8 cellular contexts compared by ENCODE assay signal in genomic region chr10:5692476-5693358, GRCh38. TPM values are rescaled to one million over a fixed set of nuclear protein-coding genes. Genes with fewer than 3 reads are reported as not detected.
DNase-seq lines count a peak whose midpoint lies in the region; ATAC-seq and TF ChIP-seq lines count a peak whose summit lies in the region.

No MANE protein-coding gene starts in this region.

- H3K79me2 ChIP-seq in fibroblast of lung (ENCODE audit: control insufficient read depth, insufficient read depth, low read length), result peaks cover 64% of the 10 kb centered on the region

- H3K4me2 ChIP-seq in fibroblast of lung (ENCODE audit: extremely low read depth, insufficient read depth, low read length), result peak overlapping the region; percentile 92

- peaks cover 0 to 6% (median 5%) of the 10 kb centered on the region in 3 donors for H3K36me3 Mint-ChIP-seq in CD8-positive, alpha-beta memory T cell
- H3K36me3 Mint-ChIP-seq in activated T-cell treated with anti-CD3 and anti-CD28 coated beads, Interleukin-2, amount 50 U/mL, for 4 hours (ENCODE audit: insufficient read depth), result peaks cover 5% of the 10 kb centered on the region
- H3K36me3 Mint-ChIP-seq in nephron (ENCODE audit: low read depth), result no peaks in the 10 kb centered on the region

- no peaks in the 10 kb centered on the region for H3K27me3 Mint-ChIP-seq in CD8-positive, alpha-beta memory T cell
- no peaks in the 10 kb centered on the region for H3K27me3 Mint-ChIP-seq in activated T-cell treated with anti-CD3 and anti-CD28 coated beads, Interleukin-2, amount 50 U/mL, for 4 hours (ENCODE audit: low read depth)
- H3K27me3 Mint-ChIP-seq in nephron (ENCODE audit: low read depth), result no peaks in the 10 kb centered on the region

- peak overlapping the region; percentile 74 to 85 (median 79) for H3K4me3 Mint-ChIP-seq in CD8-positive, alpha-beta memory T cell
- peak overlapping the region; percentile 75 for H3K4me3 Mint-ChIP-seq in activated T-cell treated with anti-CD3 and anti-CD28 coated beads, Interleukin-2, amount 50 U/mL, for 4 hours
- H3K4me3 Mint-ChIP-seq in nephron, result peak overlapping the region; percentile 73 to 84 (median 74)

- peaks cover 64% of the 10 kb centered on the region for H3K4me1 ChIP-seq in CD8-positive, alpha-beta memory T cell (ENCODE audit: insufficient read depth, low read length)
- H3K4me1 ChIP-seq in fibroblast of lung (ENCODE audit: control insufficient read depth, extremely low read depth, insufficient read depth, low read length), result no peaks in the 10 kb centered on the region

- TF ChIP-seq CTCF in fibroblast of lung (conservative IDR thresholded peaks at IDR 0.05 in 1 of 2, IDR thresholded peaks at IDR 0.05 in 1 of 2; ENCODE audit: low read depth in 1 of 2, low read length in 2 of 2) (no peak), nephron (IDR thresholded peaks at IDR 0.05; ENCODE audit: unreplicated experiment in 3 of 3) (no peak)

- no peaks in the 10 kb centered on the region for H4K20me1 ChIP-seq in fibroblast of lung (ENCODE audit: control insufficient read depth, extremely low read depth, insufficient read depth, low read length)

- POLR2A ChIA-PET in CD8-positive, alpha-beta memory T cell (lab: Charles Lee), result interaction anchor here (0.6 to 1.4 kb wide), 3 partner anchors 8 to 36 kb away, joined by 4 to 5 read pairs (median 5); partner anchors contain the start of gene TASOR2

- peak overlapping the region; percentile 47 for H3K9ac ChIP-seq in fibroblast of lung (ENCODE audit: insufficient read depth, low read length)

- H3K9me3 ChIP-seq in CD8-positive, alpha-beta memory T cell (ENCODE audit: low read length), result no peaks in the 10 kb centered on the region
- no peaks in the 10 kb centered on the region for H3K9me3 ChIP-seq in fibroblast of lung (ENCODE audit: control insufficient read depth, insufficient read depth, low read depth, low read length)

- CTCF ChIA-PET in CD8-positive, alpha-beta memory T cell (lab: Charles Lee), result interaction anchor here (1.6 kb wide), 1 partner anchor 9 kb away, joined by 3 read pairs; no protein-coding TSS in a partner anchor

- H3K27ac ChIP-seq in CD8-positive, alpha-beta memory T cell (ENCODE audit: low read depth, low read length), result peak overlapping the region; percentile 38
- H3K27ac ChIP-seq in fibroblast of lung (ENCODE audit: insufficient read depth, low read length), result peak overlapping the region; percentile 6

- H3K27me3 ChIP-seq in CD8-positive, alpha-beta memory T cell (ENCODE audit: insufficient read depth, low read length, poor library complexity, severe bottlenecking), result no peaks in the 10 kb centered on the region
- H3K27me3 ChIP-seq in fibroblast of lung (ENCODE audit: control insufficient read depth, insufficient read depth, low read length), result no peaks in the 10 kb centered on the region

- peak overlapping the region in 7 of 8 donors; percentile 41 to 90 (median 81) for H3K27ac Mint-ChIP-seq in CD8-positive, alpha-beta memory T cell
- peak overlapping the region; percentile 46 to 72 (median 71) for H3K27ac Mint-ChIP-seq in nephron

- H3K9me3 Mint-ChIP-seq in CD8-positive, alpha-beta memory T cell, result no peaks in the 10 kb centered on the region
- no peaks in the 10 kb centered on the region for H3K9me3 Mint-ChIP-seq in activated T-cell treated with anti-CD3 and anti-CD28 coated beads, Interleukin-2, amount 50 U/mL, for 4 hours
- H3K9me3 Mint-ChIP-seq in nephron, result no peaks in the 10 kb centered on the region

- H2AFZ ChIP-seq in fibroblast of lung (ENCODE audit: low read length), result peak overlapping the region; percentile 71

- peak overlapping the region; percentile 66 for H3K4me3 ChIP-seq in CD8-positive, alpha-beta memory T cell (ENCODE audit: low read length)
- peak overlapping the region; percentile 47 to 62 (median 50) for H3K4me3 ChIP-seq in fibroblast of lung (replicated peaks in 1 of 4; ENCODE audit: control extremely low read depth in 1 of 4, insufficient read depth in 1 of 4, low read depth in 3 of 4, low read length in 4 of 4)

- peak; percentile 65 for ATAC-seq in GM21447 (IDR thresholded peaks at IDR 0.05; ENCODE audit: unreplicated experiment)
- peak; percentile 91 to 92 for ATAC-seq in activated T-cell treated with anti-CD3 and anti-CD28 coated beads, Interleukin-2, amount 50 U/mL, for 4 hours

- no peaks in the 10 kb centered on the region for H3K36me3 ChIP-seq in CD8-positive, alpha-beta memory T cell (ENCODE audit: insufficient read depth, low read length)
- no peaks in the 10 kb centered on the region for H3K36me3 ChIP-seq in fibroblast of lung (ENCODE audit: control insufficient read depth, insufficient read depth, low read length)

- H3K4me1 Mint-ChIP-seq in CD8-positive, alpha-beta memory T cell, result peaks cover 35 to 62% (median 47%) of the 10 kb centered on the region in 3 donors
- peaks cover 73% of the 10 kb centered on the region for H3K4me1 Mint-ChIP-seq in activated T-cell treated with anti-CD3 and anti-CD28 coated beads, Interleukin-2, amount 50 U/mL, for 4 hours (ENCODE audit: low read depth)
- H3K4me1 Mint-ChIP-seq in nephron, result peaks cover 27% of the 10 kb centered on the region

- DNase-seq in CD8-positive, alpha-beta memory T cell, result peak; percentile 50 to 72 (median 55)
- DNase-seq in KG1 (lab: John Stamatoyannopoulos, UW) (peak; percentile 21), fibroblast of lung (ENCODE audit: low read depth in 2 of 2) (peak; percentile 31 to 50), epidermal melanocyte (ENCODE audit: insufficient read length, low spot score) (no peak)
- DNase-seq in activated T-cell treated with anti-CD3 and anti-CD28 coated beads, Interleukin-2, amount 50 U/mL, for 4 hours, result peak; percentile 61
- DNase-seq in stimulated activated naive CD4-positive, alpha-beta T cell (lab: John Stamatoyannopoulos, UW), result peak; percentile 43 to 62 (median 51)

RNA-seq across cellular contexts. Expression of gene TASOR2, which starts 8.1 kb away (rescaled TPM):
- total RNA-seq in CD8-positive, alpha-beta memory T cell, result 10 to 100 TPM; 71.2 to 74.2 TPM
- 11.6 TPM for polyA plus RNA-seq in CD8-positive, alpha-beta memory T cell
- total RNA-seq in activated T-cell treated with anti-CD3 and anti-CD28 coated beads, Interleukin-2, amount 50 U/mL, for 4 hours, result 100 to 1,000 TPM in 2 of 3 donors, 10 to 100 TPM in 1; 93.4 to 115 (median 109) TPM
- total RNA-seq in fibroblast of lung, result 77.9 and 85.3 TPM in 2 replicates
- 37.0 and 41.1 TPM in 2 replicates for polyA plus RNA-seq in fibroblast of lung
- polyA plus RNA-seq in fibroblast of lung (2012), result 17.4 and 21.2 TPM in 2 replicates
- polyA minus RNA-seq in fibroblast of lung (ENCODE audit: low replicate concordance), result 8.4 and 14.6 TPM in 2 replicates

RNA-seq across cellular contexts. Expression of gene ASB13, which starts 26.3 kb away (rescaled TPM):
- 1 to 10 TPM; 6.8 to 7.5 TPM for total RNA-seq in CD8-positive, alpha-beta memory T cell
- polyA plus RNA-seq in CD8-positive, alpha-beta memory T cell, result 8.7 TPM
- 10 to 100 TPM in 1 of 3 donors, 1 to 10 TPM in 2; 7.4 to 15.3 (median 8.0) TPM for total RNA-seq in activated T-cell treated with anti-CD3 and anti-CD28 coated beads, Interleukin-2, amount 50 U/mL, for 4 hours
- 9.8 and 15.4 TPM in 2 replicates for total RNA-seq in fibroblast of lung
- 5.4 and 7.3 TPM in 2 replicates for polyA plus RNA-seq in fibroblast of lung
- 7.0 and 10.3 TPM in 2 replicates for polyA plus RNA-seq in fibroblast of lung (2012)
- polyA minus RNA-seq in fibroblast of lung (ENCODE audit: low replicate concordance), result 10.6 and 14.1 TPM in 2 replicates
